Comparison of ENCODE assay signal across 19 cellular contexts in the genomic region with DNA sequence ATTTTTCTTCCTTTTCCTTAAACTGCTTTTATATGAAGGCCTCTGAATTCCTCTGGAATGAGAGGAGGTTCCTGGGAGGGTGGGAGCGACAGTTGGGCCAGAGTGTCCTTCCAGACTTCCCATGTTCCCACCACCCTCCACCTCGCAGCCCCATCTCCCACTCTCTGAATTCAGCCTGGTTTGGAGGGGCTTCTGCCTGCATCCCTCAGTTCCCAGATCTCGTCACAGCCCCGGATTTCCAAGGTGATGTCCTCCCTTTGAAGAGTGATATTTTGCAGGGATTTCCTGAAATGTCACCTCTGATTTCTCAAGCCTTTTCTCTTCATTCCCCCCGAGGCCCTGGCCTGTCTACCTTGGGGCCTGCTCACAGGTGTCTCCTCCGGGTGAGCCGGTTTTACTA. TPM values are rescaled to one million over a fixed set of nuclear protein-coding genes. Genes with fewer than 3 reads are reported as not detected.
DNase-seq lines count a peak whose midpoint lies in the region; ATAC-seq and TF ChIP-seq lines count a peak whose summit lies in the region.
"Had no signal": no experiment of that assay in that cellular context is flagged by ENCODE, and none has a peak within 500 bp of the region (broad histone marks: within the 10 kb centered on the region; RNA-seq: fewer than 3 reads in every experiment).

No MANE protein-coding gene starts in this region.

- H4K91ac ChIP-seq in H9 (ENCODE audit: insufficient read length, low read depth, low read length) = no peak overlapping the region

- H3K4ac ChIP-seq in H9 (ENCODE audit: low read depth, low read length) = no peak overlapping the region

- no peak for TF ChIP-seq CTCF in H9 (conservative IDR thresholded peaks at IDR 0.05)
- no peak for TF ChIP-seq CTCF in osteoblast (IDR thresholded peaks at IDR 0.05; ENCODE audit: extremely low read depth, low read depth, low read length)

- no peak for DNase-seq in H9
- peak; percentile 28 for DNase-seq in left lobe of liver (ENCODE audit: low spot score)
- peak; percentile 55 for DNase-seq in osteoblast (ENCODE audit: insufficient read length, low spot score, missing footprints)
- DNase-seq in NK-92 (lab: John Stamatoyannopoulos, UW; ENCODE audit: unreplicated experiment) = no peak
- no peak for DNase-seq in activated effector memory CD4-positive, alpha-beta T cell treated with Interleukin-2 at 50 U/mL for 16 hours
- DNase-seq: CD8-positive, alpha-beta T cell; COR-L47; DMS 273 treated with DMSO at 0.1 percent for 48 hours; DMS53; DND-41; EL; GOT3; H7; IMR-90 had no signal

- H3K4me2 ChIP-seq in H9 (ENCODE audit: insufficient read depth, insufficient read length, low read length) (no peak overlapping the region), osteoblast (ENCODE audit: insufficient read depth, low read length) (no peak overlapping the region)
- H3K4me2 ChIP-seq: BLaER1 treated with 17β-estradiol and CSF1 and Interleukin-3, amounts not matched to agents 10 nM and 100 nM had no signal

- no peak overlapping the region for H2BK120ac ChIP-seq in H9 (ENCODE audit: low read depth, low read length, poor library complexity, severe bottlenecking)

- H3K23me2 ChIP-seq in H9 (ENCODE audit: insufficient read length, low read depth, low read length, poor library complexity, severe bottlenecking) = no peaks in the 10 kb centered on the region

- H2BK12ac ChIP-seq in H9 (ENCODE audit: insufficient read length, low read depth, low read length) = no peak overlapping the region

- no peak for ATAC-seq in left lobe of liver
- no peak for ATAC-seq in GM21737 (IDR thresholded peaks at IDR 0.05; ENCODE audit: unreplicated experiment)
- ATAC-seq: CD8-positive, alpha-beta T cell; GM12878 had no signal

- H2AFZ ChIP-seq in H9 (ENCODE audit: low read length) = no peak overlapping the region
- no peak overlapping the region for H2AFZ ChIP-seq in osteoblast (ENCODE audit: low read length)

- no peak overlapping the region for H4K5ac ChIP-seq in H9 (ENCODE audit: insufficient read length, low read depth, low read length)

- peaks cover 1% of the 10 kb centered on the region in 2 experiments; a peak in 3 of 5 replicates for H3K9me3 Mint-ChIP-seq in H9

- no peaks in the 10 kb centered on the region; the same call in 1 of the 2 replicates for H3K27me3 Mint-ChIP-seq in H9 (ENCODE audit: low read depth)
- H3K27me3 Mint-ChIP-seq: B cell had no signal

- no peak overlapping the region for H2BK15ac ChIP-seq in H9 (ENCODE audit: low read depth, low read length)

- no peak overlapping the region for H3K4me3 ChIP-seq in osteoblast (ENCODE audit: insufficient read depth, low read length)
- H3K4me3 ChIP-seq: BLaER1 treated with 17β-estradiol and CSF1 and Interleukin-3, amounts not matched to agents 10 nM and 100 nM; GM12878 had no signal

- H3K23ac ChIP-seq in H9 (ENCODE audit: insufficient read length, low read depth, low read length) = no peak overlapping the region

- no peak overlapping the region for H3K14ac ChIP-seq in H9 (ENCODE audit: insufficient read depth, low read length)

- H3K9me3 ChIP-seq in H9 (ENCODE audit: control insufficient read depth, low read depth, low read length) (no peaks in the 10 kb centered on the region), osteoblast (ENCODE audit: low read depth, low read length) (no peaks in the 10 kb centered on the region)

- H3K27me3 ChIP-seq in H9 (ENCODE audit: insufficient read depth, low read length) (no peaks in the 10 kb centered on the region; the same call in 1 of the 2 replicates), osteoblast (ENCODE audit: insufficient read depth, low read length) (no peaks in the 10 kb centered on the region)
- H3K27me3 ChIP-seq: BLaER1 treated with 17β-estradiol and CSF1 and Interleukin-3, amounts not matched to agents 10 nM and 100 nM had no signal

- H3K56ac ChIP-seq in H9 (ENCODE audit: insufficient read length, low read depth, low read length) = no peak overlapping the region

- no peaks in the 10 kb centered on the region for H3K79me1 ChIP-seq in H9 (ENCODE audit: insufficient read depth, low read depth, low read length, poor library complexity, severe bottlenecking)

- H3K36me3 Mint-ChIP-seq in H9 (ENCODE audit: insufficient read depth in 1 of 3, low read depth in 3 of 3) = peaks cover 0 to 4% (median 2%) of the 10 kb centered on the region in 3 experiments; a peak in 4 of 7 replicates

- H3K9ac ChIP-seq in H9 (ENCODE audit: extremely low read depth, insufficient read length, low read length) = no peak overlapping the region
- H3K9ac ChIP-seq: BLaER1 treated with 17β-estradiol and CSF1 and Interleukin-3, amounts not matched to agents 10 nM and 100 nM had no signal

- peaks cover 4% of the 10 kb centered on the region for H3K36me3 ChIP-seq in osteoblast (ENCODE audit: insufficient read depth, low read length)

- H2AK5ac ChIP-seq in H9 (ENCODE audit: insufficient read length, low read length) = no peak overlapping the region

- H2BK5ac ChIP-seq in H9 (ENCODE audit: insufficient read length, low read length) = no peak overlapping the region

- WGBS in H9 (ENCODE audit: extremely low coverage, insufficient read length, low lambda C conversion rate) = no CpG with 5 or more reads among the region's 7 CpGs

- H3K4me1 Mint-ChIP-seq in H9 = peaks cover 2 to 6% of the 10 kb centered on the region in 2 experiments; a peak in 1 of 4 replicates
- H3K4me1 Mint-ChIP-seq: B cell had no signal

- H3T11ph ChIP-seq in H9 (ENCODE audit: low read length) = no peak overlapping the region

- no peaks in the 10 kb centered on the region for H4K20me1 ChIP-seq in H9 (ENCODE audit: control insufficient read depth, insufficient read depth, insufficient read length)
- H4K20me1 ChIP-seq in osteoblast (ENCODE audit: insufficient read depth, low read length) = no peaks in the 10 kb centered on the region
- H4K20me1 ChIP-seq: BLaER1 treated with 17β-estradiol and CSF1 and Interleukin-3, amounts not matched to agents 10 nM and 100 nM had no signal

- no peak overlapping the region for H3K4me3 Mint-ChIP-seq in H9
- H3K4me3 Mint-ChIP-seq: B cell; CD8-positive, alpha-beta T cell had no signal

- no peak overlapping the region for H4K8ac ChIP-seq in H9 (replicated peaks; ENCODE audit: insufficient read length, low read depth, low read length)

- no peak overlapping the region for H3K18ac ChIP-seq in H9 (ENCODE audit: insufficient read length, low read depth, low read length)

- H3K27ac Mint-ChIP-seq in H9 = peak overlapping the region in 2 of 3 experiments; percentile 37 to 87; a peak in 5 of 7 replicates
- H3K27ac Mint-ChIP-seq: B cell; CD8-positive, alpha-beta T cell had no signal

- H3K27ac ChIP-seq in H9 (ENCODE audit: insufficient read length, low read depth, low read length) (no peak overlapping the region), osteoblast (ENCODE audit: low read depth, low read length) (no peak overlapping the region)
- H3K27ac ChIP-seq: BLaER1 treated with 17β-estradiol and CSF1 and Interleukin-3, amounts not matched to agents 10 nM and 100 nM had no signal

- no peaks in the 10 kb centered on the region for H3K4me1 ChIP-seq in H9 (ENCODE audit: insufficient read depth, low read length)
- H3K4me1 ChIP-seq in osteoblast (ENCODE audit: insufficient read depth, low read length) = no peaks in the 10 kb centered on the region
- H3K4me1 ChIP-seq: BLaER1 treated with 17β-estradiol and CSF1 and Interleukin-3, amounts not matched to agents 10 nM and 100 nM had no signal

- no peak overlapping the region for H2BK20ac ChIP-seq in H9 (ENCODE audit: low read depth, low read length, poor library complexity, severe bottlenecking)

- no peaks in the 10 kb centered on the region for H3K79me2 ChIP-seq in H9 (ENCODE audit: insufficient read depth, low read length)
- no peaks in the 10 kb centered on the region for H3K79me2 ChIP-seq in osteoblast (ENCODE audit: insufficient read depth, low read length)

RNA-seq across cellular contexts. Expression of gene SLC7A9, which starts 16.7 kb away (rescaled TPM):
- total RNA-seq in H9 (2021) (not detected in 2 replicates), left lobe of liver (11.4 TPM), osteoblast (under 0.01 and 0.59 TPM in 2 replicates)
- total RNA-seq: A172; CD8-positive, alpha-beta T cell; H7; IMR-90 had no signal

Comparison
In these comparisons a context has a peak if more than half of its experiments do, and no peak if none do; other contexts are left out.
1. DNase-seq: peak in left lobe of liver (single experiment) and osteoblast (single experiment); none in H9 (single experiment), NK-92 (single experiment) and activated effector memory CD4-positive, alpha-beta T cell treated with Interleukin-2 at 50 U/mL for 16 hours (single experiment).